8 cellular contexts compared by ENCODE assay signal in the genomic region with DNA sequence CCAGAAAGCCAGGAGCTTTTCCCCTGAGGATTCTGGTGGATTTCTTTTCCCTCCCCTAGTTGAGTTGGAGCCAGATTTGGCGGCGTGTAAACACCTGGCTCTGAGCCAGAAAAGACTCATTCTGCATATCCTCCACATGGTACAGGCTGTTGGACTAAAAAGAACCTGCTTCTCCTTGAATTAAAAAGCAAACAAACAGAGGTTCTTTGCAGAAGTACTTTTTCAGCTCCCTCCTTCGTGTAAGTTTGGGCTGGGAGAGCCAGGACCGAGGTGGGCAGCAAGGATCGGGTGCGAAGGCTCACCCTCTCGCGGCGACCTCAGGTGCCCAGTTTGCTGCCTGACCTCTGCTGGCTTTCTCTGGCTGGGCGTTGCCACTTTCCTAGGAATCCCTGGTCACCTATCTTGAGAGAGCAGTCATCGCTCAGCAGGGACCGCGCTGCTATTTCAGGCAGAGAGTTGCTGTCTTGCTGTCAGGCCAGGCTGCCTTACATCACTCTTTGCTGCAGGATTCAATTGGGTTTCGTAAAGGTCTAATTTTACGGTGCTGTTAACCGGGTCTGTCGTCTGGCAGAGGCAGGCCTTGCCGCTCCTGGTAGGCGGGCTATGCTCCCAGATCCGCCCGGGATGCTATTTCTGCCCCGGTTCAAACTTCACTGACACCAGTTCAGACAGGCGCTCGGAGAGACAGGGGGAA. TPM values are rescaled to one million over a fixed set of nuclear protein-coding genes. Genes with fewer than 3 reads are reported as not detected.
DNase-seq lines count a peak whose midpoint lies in the region; ATAC-seq and TF ChIP-seq lines count a peak whose summit lies in the region.

No MANE protein-coding gene starts in this region.

- peaks cover 33 to 38% of the 10 kb centered on the region in 2 donors for H3K27me3 ChIP-seq in mucosa of rectum (ENCODE audit: control insufficient read depth in 2 of 2, insufficient read depth in 2 of 2, low read length in 2 of 2)

- H3K4me1 ChIP-seq in mucosa of rectum (ENCODE audit: control insufficient read depth in 2 of 2, insufficient read depth in 2 of 2, low read length in 2 of 2) = no peaks in the 10 kb centered on the region

- no peak for ATAC-seq in GM21515 (IDR thresholded peaks at IDR 0.05; ENCODE audit: unreplicated experiment)
- ATAC-seq in HG02642 (IDR thresholded peaks at IDR 0.05; ENCODE audit: poor library complexity, unreplicated experiment) = no peak

- H3K36me3 ChIP-seq in mucosa of rectum (ENCODE audit: control insufficient read depth in 2 of 2, insufficient read depth in 2 of 2, low read length in 2 of 2) = no peaks in the 10 kb centered on the region

- H3K9me3 ChIP-seq in mucosa of rectum (ENCODE audit: control insufficient read depth in 2 of 2, low read length in 2 of 2) = no peaks in the 10 kb centered on the region

- DNase-seq in GM04504 (ENCODE audit: low read depth) (peak; percentile 70), NCI-H524 treated with DMSO at 0.1 percent for 48 hours (lab: John Stamatoyannopoulos, UW) (peak; percentile 43), epithelial cell of proximal tubule (ENCODE audit: low read depth) (no peak), GDM1 (lab: John Stamatoyannopoulos, UW) (no peak)
- DNase-seq in stimulated activated CD4-positive, alpha-beta T cell treated with anti-CD3 and anti-CD28 coated beads, Interleukin-2, amount 100 ng/mL, for 48 hours = no peak

- peak overlapping the region in 1 of 2 donors; percentile 36 for H3K9ac ChIP-seq in mucosa of rectum (ENCODE audit: low read depth in 1 of 2, low read length in 2 of 2)

- no peak for TF ChIP-seq CTCF in epithelial cell of proximal tubule (conservative IDR thresholded peaks at IDR 0.05; ENCODE audit: low read depth, low read length)

- peak overlapping the region; percentile 57 to 75 for H3K27ac ChIP-seq in mucosa of rectum (ENCODE audit: low read depth in 2 of 2, low read length in 2 of 2)

- H3K4me3 ChIP-seq in epithelial cell of proximal tubule (ENCODE audit: low read depth, low read length) (peak overlapping the region; percentile 46), mucosa of rectum (ENCODE audit: low read length in 2 of 2) (peak overlapping the region; percentile 22 to 53)

RNA-seq across cellular contexts. Expression of a gene that starts 3.2 kb away (rescaled TPM):
- total RNA-seq in epithelial cell of proximal tubule = 2.5 TPM in 2 replicates

Comparison
In these comparisons a context has a peak if more than half of its experiments do, and no peak if none do; other contexts are left out.
1. DNase-seq: peak in GM04504 (single experiment) and NCI-H524 treated with DMSO at 0.1 percent for 48 hours (single experiment); none in epithelial cell of proximal tubule (single experiment), GDM1 (single experiment) and stimulated activated CD4-positive, alpha-beta T cell treated with anti-CD3 and anti-CD28 coated beads, Interleukin-2, amount 100 ng/mL, for 48 hours (0 of 2).